Comparison of ENCODE assay signal across 8 cellular contexts in the genomic region with DNA sequence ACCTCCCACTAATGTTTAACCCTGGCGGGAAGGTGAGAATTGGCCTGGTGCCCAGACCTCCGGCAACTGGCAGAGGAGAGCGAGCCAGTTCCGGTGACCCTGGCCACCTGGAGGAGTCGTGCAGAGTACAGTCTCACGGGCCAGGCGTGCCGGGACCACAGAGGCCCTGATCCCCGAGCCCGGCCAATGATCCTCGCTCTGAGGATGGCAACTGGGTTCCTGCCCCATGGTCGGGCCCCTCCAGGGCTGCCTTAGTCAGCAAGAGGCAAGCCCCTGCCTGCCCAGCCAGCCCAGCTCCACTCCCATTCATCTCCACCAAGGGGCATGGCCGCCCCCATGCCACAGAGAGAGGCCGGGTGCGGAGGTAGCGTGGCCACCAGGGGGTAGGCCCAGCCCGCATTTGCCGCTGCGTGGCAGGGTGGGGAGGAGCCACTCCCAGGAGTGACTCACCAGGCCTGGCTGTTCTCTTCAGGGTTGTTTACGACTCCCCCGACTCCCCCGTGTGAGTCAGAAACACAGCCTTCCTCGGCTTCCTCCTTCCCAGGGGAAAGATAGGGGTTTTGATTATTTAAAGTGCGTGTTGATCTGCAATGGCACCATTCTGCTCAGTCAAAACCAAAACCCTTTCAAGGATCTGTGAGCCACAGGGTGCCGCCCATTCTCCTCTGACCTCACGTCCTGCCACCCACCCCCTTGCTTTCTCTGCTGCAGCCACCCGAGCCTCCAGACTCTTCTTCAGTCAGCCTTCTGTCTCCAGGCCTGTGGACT. TPM values are rescaled to one million over a fixed set of nuclear protein-coding genes. Genes with fewer than 3 reads are reported as not detected.
DNase-seq lines count a peak whose midpoint lies in the region; ATAC-seq and TF ChIP-seq lines count a peak whose summit lies in the region.

A gene with protein sequence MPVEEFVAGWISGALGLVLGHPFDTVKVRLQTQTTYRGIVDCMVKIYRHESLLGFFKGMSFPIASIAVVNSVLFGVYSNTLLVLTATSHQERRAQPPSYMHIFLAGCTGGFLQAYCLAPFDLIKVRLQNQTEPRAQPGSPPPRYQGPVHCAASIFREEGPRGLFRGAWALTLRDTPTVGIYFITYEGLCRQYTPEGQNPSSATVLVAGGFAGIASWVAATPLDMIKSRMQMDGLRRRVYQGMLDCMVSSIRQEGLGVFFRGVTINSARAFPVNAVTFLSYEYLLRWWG (minus strand): TSS at position 611 of the 768 bp plus-strand sequence. CDS start 695 bp downstream, outside the sequence.

- no peaks in the 10 kb centered on the region for H3K9me3 Mint-ChIP-seq in CD8-positive, alpha-beta T cell

- CTCF ChIA-PET in CD8-positive, alpha-beta T cell (lab: Charles Lee): interaction anchor here (0.7 to 2.3 kb wide), 10 partner anchors 15 to 128 kb away, joined by 3 to 9 read pairs (median 4); no protein-coding TSS in a partner anchor

- peak within 1 kb of the TSS; percentile 97 for H3K27ac ChIP-seq in CD8-positive, alpha-beta T cell (ENCODE audit: low read depth, low read length)
- H3K27ac ChIP-seq in lower lobe of right lung: peak within 1 kb of the TSS; percentile 98

- intact Hi-C loops in CD8-positive, alpha-beta T cell (cut with DNase I, micrococcal nuclease): loop anchor here (1.0 to 5.0 kb wide), 10 partner anchors 15 to 233 kb away; partner anchors contain the start of genes FAM89B (in 2 of the 2), ZNRD2 (in 2 of the 2), DPF2 (in 1 of the 2) and PCNX3 (in 1 of the 2)
- intact Hi-C loops in lower lobe of right lung (cut with DNase I): no loop called here

- ATAC-seq in CD8-positive, alpha-beta T cell: peak; percentile 83
- ATAC-seq in GM19438 (IDR thresholded peaks at IDR 0.05; ENCODE audit: low read depth, unreplicated experiment) (peak; percentile 55), HG03565 (IDR thresholded peaks at IDR 0.05; ENCODE audit: unreplicated experiment) (peak; percentile 53), lower lobe of right lung (peak; percentile 94)

- peak; percentile 81 for TF ChIP-seq CTCF in CD8-positive, alpha-beta T cell (IDR thresholded peaks at IDR 0.05)
- TF ChIP-seq CTCF in lower lobe of right lung (IDR thresholded peaks at IDR 0.05): peak; percentile 92

- POLR2A ChIA-PET in CD8-positive, alpha-beta T cell (lab: Charles Lee): interaction anchor here (0.6 to 15.1 kb wide), 9 partner anchors 26 to 121 kb away, joined by 3 to 235 read pairs (median 4); partner anchors contain the start of genes MALAT1 and NEAT1

- peak within 1 kb of the TSS; percentile 99 for H3K27ac Mint-ChIP-seq in CD8-positive, alpha-beta T cell

- H3K4me1 ChIP-seq in CD8-positive, alpha-beta T cell (ENCODE audit: insufficient read depth, low read length): peaks cover 54% of the 10 kb centered on the region
- H3K4me1 ChIP-seq in lower lobe of right lung: peaks cover 64% of the 10 kb centered on the region

- no peaks in the 10 kb centered on the region for H3K27me3 Mint-ChIP-seq in CD8-positive, alpha-beta T cell (ENCODE audit: low read depth)

- no peaks in the 10 kb centered on the region for H3K36me3 ChIP-seq in CD8-positive, alpha-beta T cell (ENCODE audit: insufficient read depth, low read length)
- no peaks in the 10 kb centered on the region for H3K36me3 ChIP-seq in lower lobe of right lung

- H3K4me3 ChIP-seq in CD8-positive, alpha-beta T cell (ENCODE audit: low read depth, low read length): peak within 1 kb of the TSS; percentile 98
- H3K4me3 ChIP-seq in lower lobe of right lung: peak within 1 kb of the TSS; percentile 66

- no peaks in the 10 kb centered on the region for H3K27me3 ChIP-seq in CD8-positive, alpha-beta T cell (ENCODE audit: insufficient read depth, low read length)
- no peaks in the 10 kb centered on the region for H3K27me3 ChIP-seq in lower lobe of right lung (ENCODE audit: low read depth)

- peaks cover 10% of the 10 kb centered on the region for H3K36me3 Mint-ChIP-seq in CD8-positive, alpha-beta T cell

- peak within 1 kb of the TSS; percentile 87 for H3K4me3 Mint-ChIP-seq in CD8-positive, alpha-beta T cell

- peak; percentile 77 to 96 (median 92) for DNase-seq in CD8-positive, alpha-beta T cell
- DNase-seq in NCI-H748 treated with DMSO at 0.1 percent for 48 hours (lab: John Stamatoyannopoulos, UW) (peak; percentile 78), dedifferentiated amniotic fluid mesenchymal stem cell (ENCODE audit: extremely low spot score) (peak; percentile 96), lower lobe of right lung (peak; percentile 93)
- peak; percentile 90 for DNase-seq in activated CD4-positive, alpha-beta T cell treated with anti-CD3 and anti-CD28 coated beads, Interleukin-2, amount 50 U/mL, for 1 hour
- DNase-seq in stimulated activated CD4-positive, alpha-beta T cell treated with anti-CD3 and anti-CD28 coated beads, TNF-alpha, amount 100 ng/mL, for 1 hour (ENCODE audit: low read depth in 3 of 3, low spot score in 1 of 3): peak; percentile 78 to 89 (median 83)

- H3K9me3 ChIP-seq in CD8-positive, alpha-beta T cell (ENCODE audit: low read length): no peaks in the 10 kb centered on the region
- no peaks in the 10 kb centered on the region for H3K9me3 ChIP-seq in lower lobe of right lung

- peaks cover 42% of the 10 kb centered on the region for H3K4me1 Mint-ChIP-seq in CD8-positive, alpha-beta T cell (ENCODE audit: low read depth)

RNA-seq across cellular contexts. Expression of the gene that starts here (rescaled TPM):
- 10 to 100 TPM; 27.8 to 29.6 TPM for total RNA-seq in CD8-positive, alpha-beta T cell
- total RNA-seq in lower lobe of right lung: 13.0 TPM

Comparison
In these comparisons a context has a peak if more than half of its experiments do, and no peak if none do; other contexts are left out.
1. Peak in every context shown above with its lines: DNase-seq, ATAC-seq, H3K4me3 ChIP-seq and H3K27ac ChIP-seq.